In the genomic region with DNA sequence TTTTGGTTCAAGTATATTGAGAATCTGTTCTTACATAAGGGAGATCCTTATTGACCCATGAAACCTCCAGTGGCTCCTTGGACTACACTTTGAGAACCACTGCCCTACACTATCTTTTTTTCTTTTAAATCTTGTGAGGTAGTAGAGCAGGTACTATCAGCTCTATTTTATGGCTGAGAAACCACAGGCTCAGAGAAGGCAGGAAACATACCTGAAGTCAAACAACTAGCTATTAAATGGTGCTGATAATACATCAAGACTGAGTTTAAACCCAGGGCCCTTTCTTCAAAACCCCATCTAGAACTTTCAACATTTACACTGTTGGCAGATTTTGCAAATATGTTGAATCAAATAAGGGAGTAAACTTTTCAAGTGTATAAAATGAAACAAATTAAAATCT, we compare ENCODE assay signal across 13 cellular contexts. TPM values are rescaled to one million over a fixed set of nuclear protein-coding genes. Genes with fewer than 3 reads are reported as not detected.
"Had no signal": no experiment of that assay in that cellular context is flagged by ENCODE, and none has a peak within 500 bp of the region (broad histone marks: within the 10 kb centered on the region; RNA-seq: fewer than 3 reads in every experiment).

No MANE protein-coding gene starts in this region.

- H3K27me3 ChIP-seq: cardiac muscle cell, esophagus muscularis mucosa, tibial artery had no signal

- H3K9me3 Mint-ChIP-seq: activated T-helper 1 cell treated with anti-CD3 and anti-CD28 coated beads, Interleukin-12 subunit alpha, Interleukin-12 subunit beta, Interleukin-2, Interleukin-4 antibody, amounts not matched to agents 30 ng/mL and 10 ng/mL and 1 ng/mL, durations not matched to agents 14 hours and 24 hours and 36 hours had no signal

- H3K27ac Mint-ChIP-seq: activated T-helper 1 cell treated with anti-CD3 and anti-CD28 coated beads, Interleukin-12 subunit alpha, Interleukin-12 subunit beta, Interleukin-2, Interleukin-4 antibody, amounts not matched to agents 30 ng/mL and 10 ng/mL and 1 ng/mL, durations not matched to agents 14 hours and 24 hours and 36 hours had no signal

- DNase-seq: activated CD4-positive, alpha-beta T cell treated with anti-CD3 and anti-CD28 coated beads, Interleukin-2, amount 50 U/mL, for 4 hours; activated naive CD4-positive, alpha-beta T cell; left colon; stimulated activated CD4-positive, alpha-beta T cell treated with anti-CD3 and anti-CD28 coated beads, Interleukin-1b, Interleukin-23, amount 100 ng/mL, for 48 hours; tibial artery had no signal

- H3K4me3 ChIP-seq: cardiac muscle cell, coronary artery, esophagus muscularis mucosa, tibial artery had no signal

- H3K9me3 ChIP-seq: esophagus muscularis mucosa, tibial artery had no signal

- H3K9ac ChIP-seq: parathyroid adenoma had no signal

- H3K4me3 Mint-ChIP-seq: activated T-helper 1 cell treated with anti-CD3 and anti-CD28 coated beads, Interleukin-12 subunit alpha, Interleukin-12 subunit beta, Interleukin-2, Interleukin-4 antibody, amounts not matched to agents 30 ng/mL and 10 ng/mL and 1 ng/mL, durations not matched to agents 14 hours and 24 hours and 36 hours had no signal

- ATAC-seq: activated CD4-positive, CD25-positive, alpha-beta regulatory T cell treated with anti-CD3 and anti-CD28 coated beads, Interleukin-2, amount 50 U/mL, for 24 hours; left colon; SK-N-SH treated with all-trans-retinoic acid at 6 μM for 48 hours had no signal

- H2AFZ ChIP-seq: parathyroid adenoma had no signal

- H3K27ac ChIP-seq: cardiac muscle cell, coronary artery, esophagus muscularis mucosa, parathyroid adenoma, tibial artery had no signal

- FAIRE-seq: urothelium cell line had no signal

RNA-seq across cellular contexts. Expression of gene PPP1R36, which starts 53.0 kb away (rescaled TPM):
- total RNA-seq: activated T-helper 1 cell treated with anti-CD3 and anti-CD28 coated beads, Interleukin-12 subunit alpha, Interleukin-12 subunit beta, Interleukin-2, Interleukin-4 antibody, amounts not matched to agents 30 ng/mL and 10 ng/mL and 1 ng/mL, durations not matched to agents 14 hours and 24 hours and 36 hours; cardiac muscle cell had no signal
